Comparison of ENCODE assay signal across 27 cellular contexts in genomic region chr4:152989554-152989970, GRCh38.
"Had no signal": no experiment of that assay in that cellular context is flagged by ENCODE, and none has a peak within 500 bp of the region (broad histone marks: within the 10 kb centered on the region; RNA-seq: fewer than 3 reads in every experiment).

No MANE protein-coding gene starts in this region.

- H3K4me1 ChIP-seq: SJSA1 had no signal

- H3K4me3 ChIP-seq: SJSA1 had no signal

- H3K36me3 ChIP-seq: brain microvascular endothelial cell, SJSA1 had no signal

- H3K9me3 ChIP-seq: SJSA1, SK-N-SH had no signal

- H3K27ac ChIP-seq: brain microvascular endothelial cell, SJSA1 had no signal

- ATAC-seq: activated CD4-positive, alpha-beta T cell treated with anti-CD3 and anti-CD28 coated beads for 36 hours; activated CD4-positive, CD25-positive, alpha-beta regulatory T cell treated with anti-CD3 and anti-CD28 coated beads, Interleukin-2, amount 50 U/mL, for 24 hours; activated CD8-positive, alpha-beta T cell treated with anti-CD3 and anti-CD28 coated beads, Interleukin-2, amount 10 ng/mL, durations not matched to agents 7 days and 5 days; Panc1 had no signal

- H3K27me3 ChIP-seq: brain microvascular endothelial cell, SJSA1 had no signal

- DNase-seq: activated CD4-positive, alpha-beta T cell treated with anti-CD3 and anti-CD28 coated beads for 36 hours; activated CD4-positive, alpha-beta T cell treated with anti-CD3 and anti-CD28 coated beads, Interleukin-2, amount 10 ng/mL, durations not matched to agents 7 days and 5 days; activated CD4-positive, alpha-beta T cell treated with anti-CD3 and anti-CD28 coated beads, Interleukin-2, amount 50 U/mL, for 48 hours; activated CD8-positive, alpha-beta T cell treated with anti-CD3 and anti-CD28 coated beads, Interleukin-2, amount 10 ng/mL, durations not matched to agents 7 days and 5 days; activated gamma-delta T cell; activated naive CD4-positive, alpha-beta T cell treated with Interleukin-2 at 50 U/mL for 16 hours; activated T-cell treated with anti-CD3 and anti-CD28 coated beads, Interleukin-2, amount 50 U/mL, for 24 hours; anterior cingulate cortex; brain microvascular endothelial cell; Karpas-422; KBM-7; NCI-H1048; NCI-H1105 treated with DMSO at 0.1 percent for 48 hours; NCI-H1436; NCI-H1694; NCI-H1930; NCI-H2081 treated with DMSO at 0.1 percent for 48 hours; NCI-H226; NCI-H446 treated with DMSO at 0.1 percent for 48 hours; NCI-H524; NCI-H82; RPMI8226; SHP77 treated with DMSO at 0.1 percent for 48 hours; SK-N-SH had no signal
